Comparison of ENCODE assay signal across 1 cellular context in genomic region chr15:28921925-28922711, GRCh38.
TF ChIP-seq lines count a peak whose summit lies in the region.

No MANE protein-coding gene starts in this region.

TF ChIP-seq in HCT116, 20 proteins besides CTCF, POLR2A, EP300 and RAD21:
- no peak for TF ChIP-seq EGR1 (IDR thresholded peaks at IDR 0.05; ENCODE audit: low read depth)
- no peak for TF ChIP-seq SP1 (IDR thresholded peaks at IDR 0.05; ENCODE audit: low read depth)
- TF ChIP-seq YY1 (IDR thresholded peaks at IDR 0.05; ENCODE audit: extremely low read depth, insufficient replicate concordance, low read depth, low read length): no peak
- TF ChIP-seq ATF3 (IDR thresholded peaks at IDR 0.05): no peak
- no peak for TF ChIP-seq TCF7L2 (IDR thresholded peaks at IDR 0.05; ENCODE audit: borderline replicate concordance, extremely low read depth, insufficient read depth, insufficient read length)
- no peak for TF ChIP-seq REST (IDR thresholded peaks at IDR 0.05; ENCODE audit: low read depth)
- TF ChIP-seq EZH2phosphoT487 (IDR thresholded peaks at IDR 0.05; ENCODE audit: borderline replicate concordance): no peak
- TF ChIP-seq JUND (IDR thresholded peaks at IDR 0.05): no peak
- no peak for TF ChIP-seq CEBPB (IDR thresholded peaks at IDR 0.05; ENCODE audit: low read depth)
- no peak for TF ChIP-seq SRF (IDR thresholded peaks at IDR 0.05; ENCODE audit: low read depth)
- TF ChIP-seq ZBTB33 (IDR thresholded peaks at IDR 0.05; ENCODE audit: extremely low read depth, insufficient replicate concordance, low read length): no peak
- no peak for TF ChIP-seq ZNF274 (IDR thresholded peaks at IDR 0.05; ENCODE audit: low read depth, low read length)
- TF ChIP-seq MAX (IDR thresholded peaks at IDR 0.05): no peak
- TF ChIP-seq SIN3A (IDR thresholded peaks at IDR 0.05; ENCODE audit: low read depth): no peak
- no peak for TF ChIP-seq POLR2AphosphoS5 (IDR thresholded peaks at IDR 0.05; ENCODE audit: low read depth, low read length)
- no peak for TF ChIP-seq EZH2 (IDR thresholded peaks at IDR 0.05)
- no peak for TF ChIP-seq FOSL1 (IDR thresholded peaks at IDR 0.05; ENCODE audit: low read depth)
